ENCODE assay signal across 12 cellular contexts in the genomic region with DNA sequence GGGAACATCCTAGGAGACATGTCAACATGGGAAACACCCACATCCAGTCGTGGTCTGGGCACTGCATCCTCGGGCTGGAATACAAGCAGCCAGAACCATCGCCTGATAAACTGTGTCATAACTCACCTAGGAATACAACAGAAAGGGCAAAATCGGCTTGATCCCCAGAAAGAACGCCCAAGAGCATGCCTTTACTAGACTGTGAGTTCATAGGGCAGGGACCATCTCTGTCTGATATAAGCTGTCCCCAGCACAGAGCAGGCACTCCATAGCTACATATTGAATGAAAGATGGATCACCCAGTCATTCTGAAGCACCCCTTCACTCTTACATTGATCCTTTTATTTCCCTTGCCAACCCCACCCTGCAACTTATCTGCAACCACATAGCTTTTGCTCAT. TPM values are rescaled to one million over a fixed set of nuclear protein-coding genes. Genes with fewer than 3 reads are reported as not detected.
DNase-seq lines count a peak whose midpoint lies in the region; ATAC-seq, FAIRE-seq and TF ChIP-seq lines count a peak whose summit lies in the region.
"Had no signal": no experiment of that assay in that cellular context is flagged by ENCODE, and none has a peak within 500 bp of the region (broad histone marks: within the 10 kb centered on the region; RNA-seq: fewer than 3 reads in every experiment).

No MANE protein-coding gene starts in this region.

- peaks cover 71% of the 10 kb centered on the region for H3K27me3 Mint-ChIP-seq in progenitor cell of endocrine pancreas

- no peak for DNase-seq in GM12892 (ENCODE audit: insufficient read length)
- DNase-seq in esophagus muscularis mucosa (ENCODE audit: extremely low spot score), result peak; percentile 79
- DNase-seq in progenitor cell of endocrine pancreas (ENCODE audit: low spot score, unreplicated experiment), result no peak
- DNase-seq in small intestine, result no peak
- no peak for DNase-seq in MM.1S
- DNase-seq: cortex of kidney, EL had no signal

- no peaks in the 10 kb centered on the region for H4K20me1 ChIP-seq in SU-DHL-6 (ENCODE audit: low read depth, low read length)
- no peaks in the 10 kb centered on the region for H4K20me1 ChIP-seq in MM.1S (ENCODE audit: insufficient read depth, low read length)

- H2AFZ ChIP-seq in SU-DHL-6 (ENCODE audit: low read depth, low read length, severe bottlenecking) (no peak overlapping the region), MM.1S (ENCODE audit: low read length) (no peak overlapping the region)

- peak overlapping the region; percentile 77 for H3K9ac ChIP-seq in SU-DHL-6 (ENCODE audit: low read length)
- H3K9ac ChIP-seq in MM.1S (ENCODE audit: low read length), result no peak overlapping the region

- FAIRE-seq in GM12892 (lab: Jason Lieb, UNC), result peak; percentile 33
- no peak for FAIRE-seq in small intestine (lab: Jason Lieb, UNC)
- FAIRE-seq: H54 had no signal

- H3K9me3 ChIP-seq in SU-DHL-6 (ENCODE audit: insufficient read depth, low read length), result no peaks in the 10 kb centered on the region
- H3K9me3 ChIP-seq in esophagus muscularis mucosa, result no peaks in the 10 kb centered on the region
- H3K9me3 ChIP-seq in small intestine (ENCODE audit: control insufficient read depth, low read depth), result no peaks in the 10 kb centered on the region
- no peaks in the 10 kb centered on the region for H3K9me3 ChIP-seq in MM.1S (replicated peaks; ENCODE audit: insufficient read depth, low read length)

- ATAC-seq in HG02870 (IDR thresholded peaks at IDR 0.05; ENCODE audit: unreplicated experiment), result no peak
- no peak for ATAC-seq in HG03520 (IDR thresholded peaks at IDR 0.05; ENCODE audit: unreplicated experiment)

- H3K36me3 ChIP-seq in SU-DHL-6 (ENCODE audit: low read length), result peaks cover 7% of the 10 kb centered on the region
- H3K36me3 ChIP-seq in esophagus muscularis mucosa, result no peaks in the 10 kb centered on the region
- no peaks in the 10 kb centered on the region for H3K36me3 ChIP-seq in small intestine (ENCODE audit: control insufficient read depth in 2 of 2, insufficient read depth in 2 of 2, low read length in 2 of 2)
- no peaks in the 10 kb centered on the region for H3K36me3 ChIP-seq in MM.1S (replicated peaks; ENCODE audit: insufficient read depth, low read length)

- H3K27ac ChIP-seq in SU-DHL-6 (ENCODE audit: low read depth, low read length) (peak overlapping the region; percentile 85), esophagus muscularis mucosa (replicated peaks in 1 of 4) (no peak overlapping the region), small intestine (ENCODE audit: low read depth in 1 of 2, low read length in 1 of 2) (no peak overlapping the region), MM.1S (ENCODE audit: low read length) (no peak overlapping the region)

- H3K4me2 ChIP-seq in SU-DHL-6 (ENCODE audit: low read depth, low read length, poor library complexity, severe bottlenecking) (peak overlapping the region; percentile 77), MM.1S (ENCODE audit: low read depth, low read length) (no peak overlapping the region)

- WGBS in esophagus muscularis mucosa, result 82% methylated on average over 5 of the region's 5 CpGs
- WGBS in small intestine, 3 donors, result 67 to 73% (median 71%) methylated on average over 5 of the region's 5 CpGs

- peaks cover 10 to 44% (median 38%) of the 10 kb centered on the region in 4 donors for H3K4me1 ChIP-seq in esophagus muscularis mucosa
- peaks cover 0 to 4% of the 10 kb centered on the region in 2 donors for H3K4me1 ChIP-seq in small intestine (ENCODE audit: control insufficient read depth in 2 of 2, insufficient read depth in 1 of 2, low read depth in 1 of 2, low read length in 1 of 2)
- no peaks in the 10 kb centered on the region for H3K4me1 ChIP-seq in MM.1S (ENCODE audit: low read length)

- no peaks in the 10 kb centered on the region for H3K9me2 ChIP-seq in SU-DHL-6 (replicated peaks; ENCODE audit: insufficient read depth, low read length)
- H3K9me2 ChIP-seq in MM.1S (replicated peaks; ENCODE audit: insufficient read depth, low read length), result no peaks in the 10 kb centered on the region

- H3K36me3 Mint-ChIP-seq in progenitor cell of endocrine pancreas (ENCODE audit: insufficient read depth), result no peaks in the 10 kb centered on the region

- peaks cover 66% of the 10 kb centered on the region for H3F3A ChIP-seq in SU-DHL-6 (ENCODE audit: insufficient read depth)
- H3F3A ChIP-seq in MM.1S (ENCODE audit: insufficient read depth, low read length), result no peaks in the 10 kb centered on the region

- H3K4me3 ChIP-seq in SU-DHL-6 (ENCODE audit: insufficient read depth, low read length, poor library complexity, severe bottlenecking), result peak overlapping the region; percentile 72
- peak overlapping the region in 1 of 4 donors; percentile 69 for H3K4me3 ChIP-seq in esophagus muscularis mucosa
- H3K4me3 ChIP-seq in small intestine (ENCODE audit: low read depth in 1 of 2, low read length in 2 of 2), result no peak overlapping the region
- H3K4me3 ChIP-seq in MM.1S (ENCODE audit: low read length), result no peak overlapping the region

- TF ChIP-seq CTCF in SU-DHL-6 (IDR thresholded peaks at IDR 0.05; ENCODE audit: insufficient read depth, low read length, poor library complexity, severe bottlenecking) (no peak), esophagus muscularis mucosa (IDR thresholded peaks at IDR 0.05) (no peak), progenitor cell of endocrine pancreas (IDR thresholded peaks at IDR 0.05; ENCODE audit: unreplicated experiment) (no peak), MM.1S (IDR thresholded peaks at IDR 0.05; ENCODE audit: low read length) (no peak)

- H3K9me3 Mint-ChIP-seq in progenitor cell of endocrine pancreas (ENCODE audit: low read depth), result no peaks in the 10 kb centered on the region

- H3K79me2 ChIP-seq in SU-DHL-6 (ENCODE audit: insufficient read depth, low read length) (peaks cover 98% of the 10 kb centered on the region), MM.1S (ENCODE audit: low read length) (no peaks in the 10 kb centered on the region)

- H3K27me3 ChIP-seq in SU-DHL-6 (ENCODE audit: low read length) (no peaks in the 10 kb centered on the region), esophagus muscularis mucosa (peaks cover 0 to 47% (median 3%) of the 10 kb centered on the region in 4 donors), small intestine (ENCODE audit: control insufficient read depth in 2 of 2, insufficient read depth in 2 of 2, low read length in 2 of 2) (peaks cover 0 to 3% of the 10 kb centered on the region in 2 donors), MM.1S (replicated peaks; ENCODE audit: insufficient read depth, low read length) (peaks cover 40% of the 10 kb centered on the region)

- H3K4me3 Mint-ChIP-seq in progenitor cell of endocrine pancreas (ENCODE audit: low read depth), result peak overlapping the region; percentile 77

- H3K27ac Mint-ChIP-seq in progenitor cell of endocrine pancreas, result no peak overlapping the region

- peaks cover 18% of the 10 kb centered on the region for H3K4me1 Mint-ChIP-seq in progenitor cell of endocrine pancreas (ENCODE audit: low read depth)

- TF ChIP-seq EP300 in esophagus muscularis mucosa (IDR thresholded peaks at IDR 0.05), result no peak

- TF ChIP-seq POLR2A in GM12892 (IDR thresholded peaks at IDR 0.05; ENCODE audit: low read depth, low read length) (no peak), esophagus muscularis mucosa (IDR thresholded peaks at IDR 0.05; ENCODE audit: low read depth) (no peak)

- intact Hi-C loops in esophagus muscularis mucosa (cut with DNase I), result no loop called here

RNA-seq across cellular contexts. Expression of gene RIPOR2, which starts 23.8 kb away (rescaled TPM):
- polyA plus RNA-seq in GM12892 (2012; ENCODE audit: missing spikeins), result 25.6 TPM
- total RNA-seq in esophagus muscularis mucosa, result 10 to 100 TPM in 1 of 4 donors, 1 to 10 TPM in 3; 2.6 to 14.4 (median 5.1) TPM
- total RNA-seq in progenitor cell of endocrine pancreas, result 2.2 and 4.0 TPM in 2 replicates
- polyA plus RNA-seq in small intestine, result 1 to 10 TPM; 1.6 to 3.1 (median 1.8) TPM
- total RNA-seq: glomerular endothelial cell had no signal
